In genomic region chr10:72239409-72239808, GRCh38 we compare ENCODE assay signal across 27 cellular contexts. TPM values are rescaled to one million over a fixed set of nuclear protein-coding genes. Genes with fewer than 3 reads are reported as not detected.
DNase-seq lines count a peak whose midpoint lies in the region; ATAC-seq and TF ChIP-seq lines count a peak whose summit lies in the region.
"Had no signal": no experiment of that assay in that cellular context is flagged by ENCODE, and none has a peak within 500 bp of the region (broad histone marks: within the 10 kb centered on the region; RNA-seq: fewer than 3 reads in every experiment).

No MANE protein-coding gene starts in this region.

- H2AK5ac ChIP-seq in trophoblast cell (ENCODE audit: low read length): no peak overlapping the region

- no peak for DNase-seq in activated CD4-positive, alpha-beta T cell treated with anti-CD3 and anti-CD28 coated beads, Interleukin-2, amount 10 ng/mL, durations not matched to agents 24 days and 14 days
- DNase-seq in activated CD4-positive, alpha-beta T cell treated with anti-CD3 and anti-CD28 coated beads, Interleukin-2, amount 50 U/mL, for 4 hours: no peak
- DNase-seq in WTC11 (ENCODE audit: low spot score) (no peak), type B pancreatic cell (ENCODE audit: extremely low spot score, unreplicated experiment) (no peak), HuH-7.5 (ENCODE audit: low spot score) (no peak), NCI-H1092 (lab: John Stamatoyannopoulos, UW) (no peak), trophoblast cell (no peak)
- DNase-seq in naive thymus-derived CD4-positive, alpha-beta T cell: no peak
- DNase-seq: activated CD4-positive, alpha-beta memory T cell treated with anti-CD3 and anti-CD28 coated beads, Interleukin-2, amount 10 ng/mL, durations not matched to agents 7 days and 5 days; activated naive CD4-positive, alpha-beta T cell treated with anti-CD3 and anti-CD28 coated beads, Interleukin-2, amount 10 ng/mL, durations not matched to agents 7 days and 5 days; activated T-cell treated with anti-CD3 and anti-CD28 coated beads, Interleukin-2, amount 50 U/mL, for 4 hours; BE2C; Calu3; foreskin fibroblast; GM23248; hippocampal formation; left ventricle myocardium superior; NCI-H1436; NCI-H524; stimulated activated CD4-positive, alpha-beta T cell treated with anti-CD3 and anti-CD28 coated beads, Interleukin-1b, Interleukin-23, amount 100 ng/mL, for 48 hours; T-helper 2 cell; WERI-Rb-1 had no signal

- CTCF ChIA-PET in WTC11 (lab: Charles Lee): interaction anchor here (3.0 kb wide), 1 partner anchor 22 kb away, joined by 10 read pairs; no protein-coding TSS in a partner anchor
- CTCF ChIA-PET in naive thymus-derived CD4-positive, alpha-beta T cell (lab: Charles Lee): no interaction called here

- no peak overlapping the region for H3K23ac ChIP-seq in trophoblast cell (ENCODE audit: low read length)

- no peaks in the 10 kb centered on the region for H3K79me1 ChIP-seq in trophoblast cell (ENCODE audit: low read length)

- no peak for ATAC-seq in WTC11
- ATAC-seq in naive thymus-derived CD4-positive, alpha-beta T cell: no peak
- ATAC-seq: activated T-cell treated with anti-CD3 and anti-CD28 coated beads, Interleukin-2, amount 50 U/mL, for 4 hours; HepG2; left ventricle myocardium superior; Panc1; stimulated activated effector memory CD8-positive, alpha-beta T cell treated with anti-CD3 and anti-CD28 coated beads, Interleukin-12 subunit alpha, Interleukin-12 subunit beta, amount 100 ng/mL, for 72 hours had no signal

- no peaks in the 10 kb centered on the region for H3K9me3 ChIP-seq in naive thymus-derived CD4-positive, alpha-beta T cell (ENCODE audit: control insufficient read depth in 2 of 3, low read length in 3 of 3)
- H3K9me3 ChIP-seq in trophoblast cell (ENCODE audit: insufficient read depth, low read depth, low read length): peaks cover 2% of the 10 kb centered on the region
- H3K9me3 ChIP-seq: BE2C, thoracic aorta had no signal

- no CpG with 5 or more reads among the region's 1 CpG for WGBS in trophoblast cell (ENCODE audit: extremely low coverage, insufficient coverage, insufficient read length)

- POLR2A ChIA-PET in WTC11 (lab: Charles Lee): interaction anchor here (0.7 kb wide), 1 partner anchor 33 kb away, joined by 3 read pairs; no protein-coding TSS in a partner anchor
- POLR2A ChIA-PET in naive thymus-derived CD4-positive, alpha-beta T cell (lab: Charles Lee): interaction anchor here (0.7 to 2.6 kb wide), 3 partner anchors 13 to 181 kb away, joined by 3 to 13 read pairs (median 3); no protein-coding TSS in a partner anchor

- H2BK120ac ChIP-seq in trophoblast cell (ENCODE audit: insufficient read depth, low read length, poor library complexity): no peak overlapping the region

- no peaks in the 10 kb centered on the region for H3K9me3 Mint-ChIP-seq in activated CD4-positive, alpha-beta T cell treated with anti-CD3 and anti-CD28 coated beads, Interleukin-2, amount 10 ng/mL, durations not matched to agents 24 days and 14 days
- H3K9me3 Mint-ChIP-seq in WTC11 (no peaks in the 10 kb centered on the region), type B pancreatic cell (no peaks in the 10 kb centered on the region)
- peaks cover 0 to 4% (median 0%) of the 10 kb centered on the region in 11 donors for H3K9me3 Mint-ChIP-seq in naive thymus-derived CD4-positive, alpha-beta T cell
- H3K9me3 Mint-ChIP-seq: activated CD4-positive, alpha-beta memory T cell treated with anti-CD3 and anti-CD28 coated beads, Interleukin-2, amount 10 ng/mL, durations not matched to agents 7 days and 5 days; activated naive CD4-positive, alpha-beta T cell treated with anti-CD3 and anti-CD28 coated beads, Interleukin-2, amount 10 ng/mL, durations not matched to agents 7 days and 5 days; activated T-cell treated with anti-CD3 and anti-CD28 coated beads, Interleukin-2, amount 50 U/mL, for 4 hours; stimulated activated effector memory CD8-positive, alpha-beta T cell treated with anti-CD3 and anti-CD28 coated beads, Interleukin-12 subunit alpha, Interleukin-12 subunit beta, amount 100 ng/mL, for 72 hours had no signal

- H3K36me3 Mint-ChIP-seq in activated CD4-positive, alpha-beta T cell treated with anti-CD3 and anti-CD28 coated beads, Interleukin-2, amount 10 ng/mL, durations not matched to agents 24 days and 14 days (ENCODE audit: low read depth): peaks cover 35% of the 10 kb centered on the region
- H3K36me3 Mint-ChIP-seq in WTC11: peaks cover 4% of the 10 kb centered on the region
- peaks cover 0 to 23% (median 13%) of the 10 kb centered on the region in 5 donors for H3K36me3 Mint-ChIP-seq in naive thymus-derived CD4-positive, alpha-beta T cell
- peaks cover 14% of the 10 kb centered on the region for H3K36me3 Mint-ChIP-seq in type B pancreatic cell

- no peak overlapping the region for H4K8ac ChIP-seq in trophoblast cell (ENCODE audit: low read depth, low read length)

- H3K27ac Mint-ChIP-seq in activated CD4-positive, alpha-beta T cell treated with anti-CD3 and anti-CD28 coated beads, Interleukin-2, amount 10 ng/mL, durations not matched to agents 24 days and 14 days: peak overlapping the region; percentile 12
- H3K27ac Mint-ChIP-seq in WTC11 (peak overlapping the region; percentile 43; the same call in 1 of the 2 replicates), type B pancreatic cell (peak overlapping the region; percentile 42)
- H3K27ac Mint-ChIP-seq in naive thymus-derived CD4-positive, alpha-beta T cell: peak overlapping the region in 7 of 9 donors; percentile 9 to 85 (median 50)
- H3K27ac Mint-ChIP-seq: activated CD4-positive, alpha-beta memory T cell treated with anti-CD3 and anti-CD28 coated beads, Interleukin-2, amount 10 ng/mL, durations not matched to agents 7 days and 5 days; stimulated activated effector memory CD8-positive, alpha-beta T cell treated with anti-CD3 and anti-CD28 coated beads, Interleukin-12 subunit alpha, Interleukin-12 subunit beta, amount 100 ng/mL, for 72 hours had no signal

- no peaks in the 10 kb centered on the region for H3K27me3 Mint-ChIP-seq in activated CD4-positive, alpha-beta T cell treated with anti-CD3 and anti-CD28 coated beads, Interleukin-2, amount 10 ng/mL, durations not matched to agents 24 days and 14 days
- H3K27me3 Mint-ChIP-seq in WTC11 (ENCODE audit: low read depth): no peaks in the 10 kb centered on the region
- H3K27me3 Mint-ChIP-seq in naive thymus-derived CD4-positive, alpha-beta T cell: no peaks in the 10 kb centered on the region
- no peaks in the 10 kb centered on the region for H3K27me3 Mint-ChIP-seq in type B pancreatic cell
- H3K27me3 Mint-ChIP-seq: activated CD4-positive, alpha-beta memory T cell treated with anti-CD3 and anti-CD28 coated beads, Interleukin-2, amount 10 ng/mL, durations not matched to agents 7 days and 5 days; activated naive CD4-positive, alpha-beta T cell treated with anti-CD3 and anti-CD28 coated beads, Interleukin-2, amount 10 ng/mL, durations not matched to agents 7 days and 5 days had no signal

- no peak overlapping the region for H4K12ac ChIP-seq in trophoblast cell (ENCODE audit: low read depth, low read length)

- H2BK12ac ChIP-seq in trophoblast cell (ENCODE audit: low read length): no peak overlapping the region

- H3K27me3 ChIP-seq in naive thymus-derived CD4-positive, alpha-beta T cell (ENCODE audit: control insufficient read depth in 2 of 2, insufficient read depth in 2 of 2, low read length in 2 of 2): no peaks in the 10 kb centered on the region
- H3K27me3 ChIP-seq in trophoblast cell (ENCODE audit: insufficient read depth, low read length): no peaks in the 10 kb centered on the region
- H3K27me3 ChIP-seq: BE2C had no signal

- H2BK5ac ChIP-seq in trophoblast cell (ENCODE audit: low read depth, low read length, poor library complexity): no peak overlapping the region

- no peak overlapping the region for H3K4me3 Mint-ChIP-seq in activated CD4-positive, alpha-beta T cell treated with anti-CD3 and anti-CD28 coated beads, Interleukin-2, amount 10 ng/mL, durations not matched to agents 24 days and 14 days
- H3K4me3 Mint-ChIP-seq in WTC11 (no peak overlapping the region), type B pancreatic cell (no peak overlapping the region)
- no peak overlapping the region for H3K4me3 Mint-ChIP-seq in naive thymus-derived CD4-positive, alpha-beta T cell
- H3K4me3 Mint-ChIP-seq: activated CD4-positive, alpha-beta memory T cell treated with anti-CD3 and anti-CD28 coated beads, Interleukin-2, amount 10 ng/mL, durations not matched to agents 7 days and 5 days; activated naive CD4-positive, alpha-beta T cell treated with anti-CD3 and anti-CD28 coated beads, Interleukin-2, amount 10 ng/mL, durations not matched to agents 7 days and 5 days; activated T-cell treated with anti-CD3 and anti-CD28 coated beads, Interleukin-2, amount 50 U/mL, for 4 hours; stimulated activated effector memory CD8-positive, alpha-beta T cell treated with anti-CD3 and anti-CD28 coated beads, Interleukin-12 subunit alpha, Interleukin-12 subunit beta, amount 100 ng/mL, for 72 hours had no signal

- no peak overlapping the region for H3K4me2 ChIP-seq in trophoblast cell (ENCODE audit: low read length)

- H3K9ac ChIP-seq in trophoblast cell (ENCODE audit: low read length): no peak overlapping the region
- H3K9ac ChIP-seq: GM23248 had no signal

- TF ChIP-seq CTCF in WTC11 (IDR thresholded peaks at IDR 0.05) (no peak), type B pancreatic cell (conservative IDR thresholded peaks at IDR 0.05) (no peak)

- intact Hi-C loops in activated CD4-positive, alpha-beta T cell treated with anti-CD3 and anti-CD28 coated beads, Interleukin-2, amount 10 ng/mL, durations not matched to agents 24 days and 14 days (cut with micrococcal nuclease): no loop called here
- intact Hi-C loops in naive thymus-derived CD4-positive, alpha-beta T cell (cut with micrococcal nuclease): no loop called here

- no peak overlapping the region for H3K18ac ChIP-seq in trophoblast cell (ENCODE audit: low read length)

- no peak overlapping the region for H3K4me3 ChIP-seq in naive thymus-derived CD4-positive, alpha-beta T cell (ENCODE audit: low read length)
- H3K4me3 ChIP-seq in trophoblast cell (ENCODE audit: low read depth, low read length): no peak overlapping the region
- H3K4me3 ChIP-seq: GM23248, thoracic aorta had no signal

- peaks cover 34% of the 10 kb centered on the region for H3K4me1 Mint-ChIP-seq in activated CD4-positive, alpha-beta T cell treated with anti-CD3 and anti-CD28 coated beads, Interleukin-2, amount 10 ng/mL, durations not matched to agents 24 days and 14 days
- H3K4me1 Mint-ChIP-seq in WTC11 (peaks cover 17% of the 10 kb centered on the region), type B pancreatic cell (ENCODE audit: unreplicated experiment) (peaks cover 25% of the 10 kb centered on the region)
- peaks cover 25 to 61% (median 43%) of the 10 kb centered on the region in 7 donors for H3K4me1 Mint-ChIP-seq in naive thymus-derived CD4-positive, alpha-beta T cell

- H4K91ac ChIP-seq in trophoblast cell (ENCODE audit: low read depth, low read length): no peak overlapping the region

- H3K79me2 ChIP-seq in trophoblast cell (ENCODE audit: control insufficient read depth, insufficient read depth, low read length, poor library complexity): no peaks in the 10 kb centered on the region

- no peak overlapping the region for H3K14ac ChIP-seq in trophoblast cell (ENCODE audit: low read length)

- no peak overlapping the region for H3K27ac ChIP-seq in naive thymus-derived CD4-positive, alpha-beta T cell (ENCODE audit: low read depth, low read length)
- no peak overlapping the region for H3K27ac ChIP-seq in trophoblast cell (ENCODE audit: low read depth, low read length)
- H3K27ac ChIP-seq: GM23248, HL-60, thoracic aorta, WERI-Rb-1 had no signal

- peaks cover 0 to 24% (median 4%) of the 10 kb centered on the region in 3 experiments for H3K36me3 ChIP-seq in naive thymus-derived CD4-positive, alpha-beta T cell (ENCODE audit: control insufficient read depth in 2 of 3, insufficient read depth in 3 of 3, low read length in 3 of 3)
- peaks cover 5 to 8% of the 10 kb centered on the region in 2 experiments for H3K36me3 ChIP-seq in trophoblast cell (ENCODE audit: control insufficient read depth in 1 of 2, insufficient read depth in 2 of 2, low read length in 2 of 2)

- H2AFZ ChIP-seq in trophoblast cell (ENCODE audit: insufficient read depth, low read length, poor library complexity): no peak overlapping the region
- H2AFZ ChIP-seq: GM23248 had no signal

- no peak overlapping the region for H3K4ac ChIP-seq in trophoblast cell (ENCODE audit: low read depth, low read length)

- H3K4me1 ChIP-seq in naive thymus-derived CD4-positive, alpha-beta T cell (ENCODE audit: control insufficient read depth in 2 of 2, insufficient read depth in 2 of 2, low read length in 2 of 2): peaks cover 13 to 27% of the 10 kb centered on the region in 2 donors
- peaks cover 6 to 7% of the 10 kb centered on the region in 2 experiments for H3K4me1 ChIP-seq in trophoblast cell (ENCODE audit: control insufficient read depth in 1 of 2, insufficient read depth in 2 of 2, low read length in 2 of 2)

RNA-seq across cellular contexts. Expression of gene ASCC1, which starts 23.3 kb away (rescaled TPM):
- 33.6 and 34.1 TPM in 2 replicates for total RNA-seq in activated CD4-positive, alpha-beta T cell treated with anti-CD3 and anti-CD28 coated beads, Interleukin-2, amount 10 ng/mL, durations not matched to agents 24 days and 14 days
- total RNA-seq in WTC11 (2021): 30.4 to 38.7 TPM (median 32.5 TPM) in 3 replicates
- 10 to 100 TPM; 19.4 to 33.1 (median 24.2) TPM for total RNA-seq in naive thymus-derived CD4-positive, alpha-beta T cell
- 10 to 100 TPM; 25.2 to 27.1 TPM for polyA plus RNA-seq in naive thymus-derived CD4-positive, alpha-beta T cell
- total RNA-seq in type B pancreatic cell (ENCODE audit: low replicate concordance): 30.4 and 32.8 TPM in 2 replicates
- polyA plus RNA-seq in trophoblast cell (2013): 33.6 and 35.4 TPM in 2 replicates

RNA-seq across cellular contexts. Expression of gene ANAPC16, which starts 23.6 kb away (rescaled TPM):
- 73.2 and 74.3 TPM in 2 replicates for total RNA-seq in activated CD4-positive, alpha-beta T cell treated with anti-CD3 and anti-CD28 coated beads, Interleukin-2, amount 10 ng/mL, durations not matched to agents 24 days and 14 days
- total RNA-seq in WTC11 (2021) (52.3 to 72.4 TPM (median 72.3 TPM) in 3 replicates), type B pancreatic cell (ENCODE audit: low replicate concordance) (79.2 and 86.3 TPM in 2 replicates)
- 100 to 1,000 TPM in 3 of 5 experiments, 10 to 100 TPM in 2; 85.5 to 131 (median 105) TPM for total RNA-seq in naive thymus-derived CD4-positive, alpha-beta T cell
- 100 to 1,000 TPM; 318 to 445 TPM for polyA plus RNA-seq in naive thymus-derived CD4-positive, alpha-beta T cell
- polyA plus RNA-seq in trophoblast cell (2013): 51.1 and 52.7 TPM in 2 replicates

RNA-seq across cellular contexts. Expression of gene DDIT4, which starts 34.3 kb away (rescaled TPM):
- 260 and 271 TPM in 2 replicates for total RNA-seq in activated CD4-positive, alpha-beta T cell treated with anti-CD3 and anti-CD28 coated beads, Interleukin-2, amount 10 ng/mL, durations not matched to agents 24 days and 14 days
- 118 to 158 TPM (median 153 TPM) in 3 replicates for total RNA-seq in WTC11 (2021)
- total RNA-seq in naive thymus-derived CD4-positive, alpha-beta T cell: 100 to 1,000 TPM in 3 of 5 experiments, 10 to 100 TPM in 2; 25.4 to 335 (median 135) TPM
- 100 to 1,000 TPM in 1 of 2 donors, 10 to 100 TPM in 1; 80.4 to 219 TPM for polyA plus RNA-seq in naive thymus-derived CD4-positive, alpha-beta T cell
- total RNA-seq in type B pancreatic cell (ENCODE audit: low replicate concordance): 95.9 and 130 TPM in 2 replicates
- polyA plus RNA-seq in trophoblast cell (2013): 175 and 178 TPM in 2 replicates
